ENCODE assay signal across 27 cellular contexts in the genomic region with DNA sequence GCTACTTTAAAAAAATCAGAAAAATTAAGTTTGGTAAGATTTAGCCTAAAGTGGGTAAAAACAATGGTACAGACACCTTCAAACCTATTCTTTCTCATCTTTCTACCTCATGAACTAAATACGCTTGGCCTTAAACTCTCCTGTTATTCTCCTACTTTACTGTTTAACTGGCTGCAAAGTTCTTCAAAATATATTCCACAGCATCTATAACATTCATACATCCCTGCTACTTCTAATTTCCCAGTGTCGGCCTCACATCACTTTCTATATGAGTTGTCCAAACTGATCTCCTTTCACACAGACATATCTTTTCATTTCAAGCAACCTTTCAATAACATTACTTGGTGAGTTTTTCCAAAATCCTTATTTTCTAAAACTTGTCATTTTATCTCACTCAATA.
"Had no signal": no experiment of that assay in that cellular context is flagged by ENCODE, and none has a peak within 500 bp of the region (broad histone marks: within the 10 kb centered on the region; RNA-seq: fewer than 3 reads in every experiment).

No MANE protein-coding gene starts in this region.

- H3K27ac Mint-ChIP-seq: activated CD4-positive, alpha-beta memory T cell treated with anti-CD3 and anti-CD28 coated beads, Interleukin-2, amount 10 ng/mL, durations not matched to agents 7 days and 5 days; activated CD4-positive, alpha-beta T cell treated with anti-CD3 and anti-CD28 coated beads, Interleukin-2, amount 10 ng/mL, durations not matched to agents 7 days and 5 days; activated naive CD4-positive, alpha-beta T cell treated with anti-CD3 and anti-CD28 coated beads for 36 hours; activated naive CD4-positive, alpha-beta T cell treated with anti-CD3 and anti-CD28 coated beads, Interleukin-2, amount 50 U/mL, for 24 hours; activated naive CD8-positive, alpha-beta T cell treated with anti-CD3 and anti-CD28 coated beads, Interleukin-2, amount 10 ng/mL, durations not matched to agents 7 days and 5 days; activated T-helper 1 cell treated with anti-CD3 and anti-CD28 coated beads, Interleukin-12 subunit alpha, Interleukin-12 subunit beta, Interleukin-2, Interleukin-4 antibody, amounts not matched to agents 30 ng/mL and 10 ng/mL and 1 ng/mL, durations not matched to agents 14 hours and 24 hours and 36 hours; activated T-helper 2 cell treated with anti-CD3 and anti-CD28 coated beads, Interferon-gamma antibody, Interleukin-2, Interleukin-4, amounts not matched to agents 10 μg/mL and 5 μg/mL and 100 μg/mL, durations not matched to agents 14 hours and 24 hours and 36 hours; effector memory CD8-positive, alpha-beta T cell had no signal

- H3K4me3 ChIP-seq: esophagus muscularis mucosa, gastroesophageal sphincter, heart right ventricle had no signal

- H3K27ac ChIP-seq: brain microvascular endothelial cell, esophagus muscularis mucosa, foreskin keratinocyte, gastroesophageal sphincter, heart right ventricle had no signal

- DNase-seq: activated CD4-positive, alpha-beta memory T cell treated with anti-CD3 and anti-CD28 coated beads, Interleukin-2, amount 10 ng/mL, durations not matched to agents 7 days and 5 days; activated CD4-positive, alpha-beta T cell treated with anti-CD3 and anti-CD28 coated beads for 1 hour; activated CD4-positive, alpha-beta T cell treated with anti-CD3 and anti-CD28 coated beads for 4 hours; activated CD4-positive, alpha-beta T cell treated with anti-CD3 and anti-CD28 coated beads, Interleukin-2, amount 10 ng/mL, durations not matched to agents 7 days and 5 days; activated CD4-positive, alpha-beta T cell treated with anti-CD3 and anti-CD28 coated beads, Interleukin-2, amount 50 U/mL, for 4 hours; activated CD8-positive, alpha-beta memory T cell treated with anti-CD3 and anti-CD28 coated beads, Interleukin-2, amount 50 U/mL, for 48 hours; activated effector memory CD4-positive, alpha-beta T cell treated with anti-CD3 and anti-CD28 coated beads, Interleukin-2, amount 50 U/mL, for 16 hours; activated naive CD4-positive, alpha-beta T cell treated with anti-CD3 and anti-CD28 coated beads for 36 hours; activated naive CD8-positive, alpha-beta T cell treated with anti-CD3 and anti-CD28 coated beads, Interleukin-2, amount 10 ng/mL, durations not matched to agents 7 days and 5 days; activated T-cell treated with anti-CD3 and anti-CD28 coated beads for 4 hours; activated T-cell treated with anti-CD3 and anti-CD28 coated beads, Interleukin-2, amount 50 U/mL, for 4 hours; amniotic stem cell; anterior cingulate cortex; brain microvascular endothelial cell; cortex of kidney; dermis blood vessel endothelial cell; effector CD4-positive, alpha-beta T cell; effector memory CD8-positive, alpha-beta T cell; erythroblast; foreskin keratinocyte; heart right ventricle; T-helper 2 cell had no signal

- H3K27me3 Mint-ChIP-seq: activated CD4-positive, alpha-beta memory T cell treated with anti-CD3 and anti-CD28 coated beads, Interleukin-2, amount 10 ng/mL, durations not matched to agents 7 days and 5 days; activated CD4-positive, alpha-beta T cell treated with anti-CD3 and anti-CD28 coated beads, Interleukin-2, amount 10 ng/mL, durations not matched to agents 7 days and 5 days; activated naive CD4-positive, alpha-beta T cell treated with anti-CD3 and anti-CD28 coated beads, Interleukin-2, amount 50 U/mL, for 24 hours; activated naive CD8-positive, alpha-beta T cell treated with anti-CD3 and anti-CD28 coated beads, Interleukin-2, amount 10 ng/mL, durations not matched to agents 7 days and 5 days; effector memory CD8-positive, alpha-beta T cell had no signal

- H3K9me3 ChIP-seq: esophagus muscularis mucosa, gastroesophageal sphincter, heart right ventricle had no signal

- H3K4me1 ChIP-seq: foreskin keratinocyte had no signal

- H3K4me3 Mint-ChIP-seq: activated CD4-positive, alpha-beta memory T cell treated with anti-CD3 and anti-CD28 coated beads, Interleukin-2, amount 10 ng/mL, durations not matched to agents 7 days and 5 days; activated CD4-positive, alpha-beta T cell treated with anti-CD3 and anti-CD28 coated beads, Interleukin-2, amount 10 ng/mL, durations not matched to agents 7 days and 5 days; activated naive CD4-positive, alpha-beta T cell treated with anti-CD3 and anti-CD28 coated beads for 36 hours; activated naive CD4-positive, alpha-beta T cell treated with anti-CD3 and anti-CD28 coated beads, Interleukin-2, amount 50 U/mL, for 24 hours; activated naive CD8-positive, alpha-beta T cell treated with anti-CD3 and anti-CD28 coated beads, Interleukin-2, amount 10 ng/mL, durations not matched to agents 7 days and 5 days; activated T-cell treated with anti-CD3 and anti-CD28 coated beads, Interleukin-2, amount 50 U/mL, for 4 hours; activated T-helper 1 cell treated with anti-CD3 and anti-CD28 coated beads, Interleukin-12 subunit alpha, Interleukin-12 subunit beta, Interleukin-2, Interleukin-4 antibody, amounts not matched to agents 30 ng/mL and 10 ng/mL and 1 ng/mL, durations not matched to agents 14 hours and 24 hours and 36 hours; effector memory CD8-positive, alpha-beta T cell had no signal

- H3K9me3 Mint-ChIP-seq: activated CD4-positive, alpha-beta memory T cell treated with anti-CD3 and anti-CD28 coated beads, Interleukin-2, amount 10 ng/mL, durations not matched to agents 7 days and 5 days; activated naive CD4-positive, alpha-beta T cell treated with anti-CD3 and anti-CD28 coated beads for 36 hours; activated naive CD4-positive, alpha-beta T cell treated with anti-CD3 and anti-CD28 coated beads, Interleukin-2, amount 50 U/mL, for 24 hours; activated T-cell treated with anti-CD3 and anti-CD28 coated beads, Interleukin-2, amount 50 U/mL, for 4 hours; activated T-helper 1 cell treated with anti-CD3 and anti-CD28 coated beads, Interleukin-12 subunit alpha, Interleukin-12 subunit beta, Interleukin-2, Interleukin-4 antibody, amounts not matched to agents 30 ng/mL and 10 ng/mL and 1 ng/mL, durations not matched to agents 14 hours and 24 hours and 36 hours; activated T-helper 2 cell treated with anti-CD3 and anti-CD28 coated beads, Interferon-gamma antibody, Interleukin-2, Interleukin-4, amounts not matched to agents 10 μg/mL and 5 μg/mL and 100 μg/mL, durations not matched to agents 14 hours and 24 hours and 36 hours; effector memory CD8-positive, alpha-beta T cell had no signal

- ATAC-seq: activated T-cell treated with anti-CD3 and anti-CD28 coated beads, Interleukin-2, amount 50 U/mL, for 4 hours; effector memory CD8-positive, alpha-beta T cell; foreskin keratinocyte; gastroesophageal sphincter; heart right ventricle had no signal

- H3K27me3 ChIP-seq: brain microvascular endothelial cell, esophagus muscularis mucosa, foreskin keratinocyte, gastroesophageal sphincter, heart right ventricle had no signal
